18 cellular contexts compared by ENCODE assay signal in genomic region chr4:173821851-173822250, GRCh38.
"Had no signal": no experiment of that assay in that cellular context is flagged by ENCODE, and none has a peak within 500 bp of the region (broad histone marks: within the 10 kb centered on the region; RNA-seq: fewer than 3 reads in every experiment).

No MANE protein-coding gene starts in this region.

- H3K4me1 ChIP-seq: breast epithelium had no signal

- H3K4me3 ChIP-seq: breast epithelium, coronary artery, skin epidermis had no signal

- H3K27me3 ChIP-seq: breast epithelium had no signal

- H3K36me3 ChIP-seq: breast epithelium had no signal

- H3K27ac ChIP-seq: breast epithelium, coronary artery, skin epidermis had no signal

- DNase-seq: activated CD4-positive, alpha-beta T cell treated with anti-CD3 and anti-CD28 coated beads for 48 hours; activated CD4-positive, CD25-positive, alpha-beta regulatory T cell; activated CD8-positive, alpha-beta memory T cell treated with anti-CD3 and anti-CD28 coated beads, Interleukin-2, amount 50 U/mL, for 48 hours; activated effector memory CD4-positive, alpha-beta T cell treated with Interleukin-2 at 50 U/mL for 16 hours; activated naive CD4-positive, alpha-beta T cell treated with anti-CD3 and anti-CD28 coated beads, Interleukin-2, amount 10 ng/mL, durations not matched to agents 7 days and 5 days; activated naive CD8-positive, alpha-beta T cell treated with anti-CD3 and anti-CD28 coated beads, Interleukin-2, amount 50 U/mL, for 24 hours; activated T-cell treated with anti-CD3 and anti-CD28 coated beads, Interleukin-2, amount 50 U/mL, for 48 hours; aorta; left ventricle myocardium superior; stimulated activated CD4-positive, alpha-beta T cell treated with anti-CD3 and anti-CD28 coated beads, Interleukin-15, amount 100 ng/mL, for 24 hours; stimulated activated CD4-positive, alpha-beta T cell treated with anti-CD3 and anti-CD28 coated beads, Interleukin-2, amount 100 ng/mL, for 48 hours; stimulated activated naive CD8-positive, alpha-beta T cell treated with anti-CD3 and anti-CD28 coated beads, Interleukin-15, amount 100 ng/mL, for 72 hours; T-helper 1 cell; T-helper 9 cell; trophoblast cell had no signal

- H3K9me3 ChIP-seq: breast epithelium had no signal
